Comparison of ENCODE assay signal across 1 cellular context in the genomic region with DNA sequence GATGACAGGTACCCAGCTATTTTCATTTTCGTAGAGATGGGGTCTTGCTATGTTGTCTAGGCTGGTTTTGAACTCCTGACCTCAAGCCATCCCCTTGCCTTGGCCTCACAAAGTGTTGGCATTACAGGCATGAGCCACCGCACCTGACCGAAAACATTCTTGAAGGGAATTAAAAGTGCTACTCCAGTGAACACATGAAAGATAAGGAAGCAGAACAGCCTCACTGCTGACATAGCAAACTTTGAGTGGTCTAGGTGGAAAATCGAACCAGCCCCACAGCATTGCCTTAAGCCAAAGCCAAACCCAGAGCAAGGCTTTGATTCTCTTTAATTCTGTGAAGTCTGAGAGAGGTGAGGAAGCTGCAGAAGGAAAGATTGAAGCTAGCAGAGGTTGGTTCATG.
TF ChIP-seq lines count a peak whose summit lies in the region.

No MANE protein-coding gene starts in this region.

TF ChIP-seq in WTC11, 78 proteins besides CTCF, POLR2A, EP300 and RAD21:
- TF ChIP-seq, protein P1, sequence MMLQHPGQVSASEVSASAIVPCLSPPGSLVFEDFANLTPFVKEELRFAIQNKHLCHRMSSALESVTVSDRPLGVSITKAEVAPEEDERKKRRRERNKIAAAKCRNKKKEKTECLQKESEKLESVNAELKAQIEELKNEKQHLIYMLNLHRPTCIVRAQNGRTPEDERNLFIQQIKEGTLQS (CRISPR knock-in tag; conservative IDR thresholded peaks at IDR 0.05), result no peak
- TF ChIP-seq ZNF671 (CRISPR knock-in tag; IDR thresholded peaks at IDR 0.05), result no peak
- no peak for TF ChIP-seq ZNF138 (CRISPR knock-in tag; conservative IDR thresholded peaks at IDR 0.05)
- TF ChIP-seq, protein P2, sequence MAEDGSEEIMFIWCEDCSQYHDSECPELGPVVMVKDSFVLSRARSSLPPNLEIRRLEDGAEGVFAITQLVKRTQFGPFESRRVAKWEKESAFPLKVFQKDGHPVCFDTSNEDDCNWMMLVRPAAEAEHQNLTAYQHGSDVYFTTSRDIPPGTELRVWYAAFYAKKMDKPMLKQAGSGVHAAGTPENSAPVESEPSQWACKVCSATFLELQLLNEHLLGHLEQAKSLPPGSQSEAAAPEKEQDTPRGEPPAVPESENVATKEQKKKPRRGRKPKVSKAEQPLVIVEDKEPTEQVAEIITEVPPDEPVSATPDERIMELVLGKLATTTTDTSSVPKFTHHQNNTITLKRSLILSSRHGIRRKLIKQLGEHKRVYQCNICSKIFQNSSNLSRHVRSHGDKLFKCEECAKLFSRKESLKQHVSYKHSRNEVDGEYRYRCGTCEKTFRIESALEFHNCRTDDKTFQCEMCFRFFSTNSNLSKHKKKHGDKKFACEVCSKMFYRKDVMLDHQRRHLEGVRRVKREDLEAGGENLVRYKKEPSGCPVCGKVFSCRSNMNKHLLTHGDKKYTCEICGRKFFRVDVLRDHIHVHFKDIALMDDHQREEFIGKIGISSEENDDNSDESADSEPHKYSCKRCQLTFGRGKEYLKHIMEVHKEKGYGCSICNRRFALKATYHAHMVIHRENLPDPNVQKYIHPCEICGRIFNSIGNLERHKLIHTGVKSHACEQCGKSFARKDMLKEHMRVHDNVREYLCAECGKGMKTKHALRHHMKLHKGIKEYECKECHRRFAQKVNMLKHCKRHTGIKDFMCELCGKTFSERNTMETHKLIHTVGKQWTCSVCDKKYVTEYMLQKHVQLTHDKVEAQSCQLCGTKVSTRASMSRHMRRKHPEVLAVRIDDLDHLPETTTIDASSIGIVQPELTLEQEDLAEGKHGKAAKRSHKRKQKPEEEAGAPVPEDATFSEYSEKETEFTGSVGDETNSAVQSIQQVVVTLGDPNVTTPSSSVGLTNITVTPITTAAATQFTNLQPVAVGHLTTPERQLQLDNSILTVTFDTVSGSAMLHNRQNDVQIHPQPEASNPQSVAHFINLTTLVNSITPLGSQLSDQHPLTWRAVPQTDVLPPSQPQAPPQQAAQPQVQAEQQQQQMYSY (CRISPR knock-in tag; IDR thresholded peaks at IDR 0.05), result no peak
- TF ChIP-seq GTF2I (CRISPR knock-in tag; conservative IDR thresholded peaks at IDR 0.05), result no peak
- TF ChIP-seq, protein P3, sequence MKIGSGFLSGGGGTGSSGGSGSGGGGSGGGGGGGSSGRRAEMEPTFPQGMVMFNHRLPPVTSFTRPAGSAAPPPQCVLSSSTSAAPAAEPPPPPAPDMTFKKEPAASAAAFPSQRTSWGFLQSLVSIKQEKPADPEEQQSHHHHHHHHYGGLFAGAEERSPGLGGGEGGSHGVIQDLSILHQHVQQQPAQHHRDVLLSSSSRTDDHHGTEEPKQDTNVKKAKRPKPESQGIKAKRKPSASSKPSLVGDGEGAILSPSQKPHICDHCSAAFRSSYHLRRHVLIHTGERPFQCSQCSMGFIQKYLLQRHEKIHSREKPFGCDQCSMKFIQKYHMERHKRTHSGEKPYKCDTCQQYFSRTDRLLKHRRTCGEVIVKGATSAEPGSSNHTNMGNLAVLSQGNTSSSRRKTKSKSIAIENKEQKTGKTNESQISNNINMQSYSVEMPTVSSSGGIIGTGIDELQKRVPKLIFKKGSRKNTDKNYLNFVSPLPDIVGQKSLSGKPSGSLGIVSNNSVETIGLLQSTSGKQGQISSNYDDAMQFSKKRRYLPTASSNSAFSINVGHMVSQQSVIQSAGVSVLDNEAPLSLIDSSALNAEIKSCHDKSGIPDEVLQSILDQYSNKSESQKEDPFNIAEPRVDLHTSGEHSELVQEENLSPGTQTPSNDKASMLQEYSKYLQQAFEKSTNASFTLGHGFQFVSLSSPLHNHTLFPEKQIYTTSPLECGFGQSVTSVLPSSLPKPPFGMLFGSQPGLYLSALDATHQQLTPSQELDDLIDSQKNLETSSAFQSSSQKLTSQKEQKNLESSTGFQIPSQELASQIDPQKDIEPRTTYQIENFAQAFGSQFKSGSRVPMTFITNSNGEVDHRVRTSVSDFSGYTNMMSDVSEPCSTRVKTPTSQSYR (CRISPR knock-in tag; IDR thresholded peaks at IDR 0.05), result no peak
- no peak for TF ChIP-seq ZBTB21 (CRISPR knock-in tag; IDR thresholded peaks at IDR 0.05; ENCODE audit: borderline replicate concordance)
- TF ChIP-seq, protein P4, sequence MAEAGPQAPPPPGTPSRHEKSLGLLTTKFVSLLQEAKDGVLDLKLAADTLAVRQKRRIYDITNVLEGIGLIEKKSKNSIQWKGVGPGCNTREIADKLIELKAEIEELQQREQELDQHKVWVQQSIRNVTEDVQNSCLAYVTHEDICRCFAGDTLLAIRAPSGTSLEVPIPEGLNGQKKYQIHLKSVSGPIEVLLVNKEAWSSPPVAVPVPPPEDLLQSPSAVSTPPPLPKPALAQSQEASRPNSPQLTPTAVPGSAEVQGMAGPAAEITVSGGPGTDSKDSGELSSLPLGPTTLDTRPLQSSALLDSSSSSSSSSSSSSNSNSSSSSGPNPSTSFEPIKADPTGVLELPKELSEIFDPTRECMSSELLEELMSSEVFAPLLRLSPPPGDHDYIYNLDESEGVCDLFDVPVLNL (CRISPR knock-in tag; IDR thresholded peaks at IDR 0.05; ENCODE audit: borderline replicate concordance, low read depth), result no peak
- TF ChIP-seq NR2C2 (CRISPR knock-in tag; IDR thresholded peaks at IDR 0.05), result no peak
- TF ChIP-seq CREB1 (CRISPR knock-in tag; IDR thresholded peaks at IDR 0.05), result no peak
TF ChIP-seq in WTC11: peak in this region for 0.
